14 cellular contexts compared by ENCODE assay signal in the genomic region with DNA sequence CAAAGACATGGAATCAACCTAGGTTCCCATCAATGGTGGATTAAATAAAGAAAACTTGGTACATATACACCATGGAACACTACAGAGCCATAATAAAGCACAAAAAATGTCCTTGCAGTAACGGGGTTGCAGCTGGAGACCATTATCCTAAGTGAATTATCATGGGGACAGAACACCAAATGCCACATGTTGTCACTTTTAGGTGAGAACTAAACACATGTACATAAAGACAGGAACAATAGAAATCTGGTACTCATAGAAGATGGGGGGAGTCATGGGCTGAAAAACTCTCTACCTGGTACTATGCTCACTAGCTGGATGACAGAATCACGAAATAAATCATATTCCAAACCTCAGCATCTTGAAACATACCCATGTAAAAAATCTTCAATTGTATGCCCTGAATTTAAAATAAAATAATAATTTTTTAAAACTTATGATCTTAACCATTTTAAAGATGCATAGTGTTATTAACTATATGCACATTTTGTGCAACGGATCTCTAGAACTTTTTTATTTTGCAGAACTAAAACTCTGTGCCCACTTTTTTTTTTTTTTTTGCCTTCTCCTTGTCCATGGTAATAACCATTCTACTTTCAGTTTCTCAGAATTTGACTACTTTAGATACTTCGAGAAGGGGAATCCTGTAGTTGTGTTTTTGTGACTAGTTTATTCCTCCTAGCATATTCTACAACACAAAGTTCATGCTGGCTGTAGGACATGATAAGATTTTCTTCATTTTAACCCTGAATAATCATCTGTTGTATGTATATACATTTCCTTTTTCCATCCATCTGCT.
DNase-seq lines count a peak whose midpoint lies in the region; ATAC-seq and TF ChIP-seq lines count a peak whose summit lies in the region.
"Had no signal": no experiment of that assay in that cellular context is flagged by ENCODE, and none has a peak within 500 bp of the region (broad histone marks: within the 10 kb centered on the region; RNA-seq: fewer than 3 reads in every experiment).

No MANE protein-coding gene starts in this region.

- no peak overlapping the region for H3K4me2 ChIP-seq in mesenchymal stem cell (ENCODE audit: low read length, poor library complexity, severe bottlenecking)

- intact Hi-C loops in esophagus muscularis mucosa (cut with DNase I) = no loop called here

- no peak overlapping the region for H2BK120ac ChIP-seq in mesenchymal stem cell (ENCODE audit: low read depth, low read length)

- H3K23ac ChIP-seq in mesenchymal stem cell (ENCODE audit: low read length in 2 of 2) = no peak overlapping the region

- H2BK15ac ChIP-seq in mesenchymal stem cell (ENCODE audit: low read depth, poor library complexity, severe bottlenecking) = no peak overlapping the region

- H3K27ac ChIP-seq in esophagus muscularis mucosa (replicated peaks in 1 of 4) (no peak overlapping the region), mesenchymal stem cell (ENCODE audit: low read length, poor library complexity, severe bottlenecking) (no peak overlapping the region)
- H3K27ac ChIP-seq: SJCRH30 had no signal

- H3K9ac ChIP-seq in mesenchymal stem cell (ENCODE audit: low read length) = no peak overlapping the region

- no peak for DNase-seq in esophagus muscularis mucosa (ENCODE audit: extremely low spot score)
- DNase-seq in MG63 = no peak
- no peak for DNase-seq in mesenchymal stem cell
- DNase-seq in NCI-H226 = no peak
- DNase-seq: caudate nucleus; EL; HCEC 1CT; SJCRH30; stimulated activated CD4-positive, alpha-beta T cell treated with anti-CD3 and anti-CD28 coated beads, Interleukin-12 subunit alpha, Interleukin-12 subunit beta, amount 100 ng/mL, for 4 hours had no signal

- WGBS in esophagus muscularis mucosa = 85% methylated on average over 4 of the region's 4 CpGs
- WGBS in mesenchymal stem cell = 100% methylated on average over 2 of the region's 4 CpGs

- no peak overlapping the region for H4K91ac ChIP-seq in mesenchymal stem cell (ENCODE audit: low read length)

- H3K9me3 ChIP-seq in esophagus muscularis mucosa (no peaks in the 10 kb centered on the region), MG63 (no peaks in the 10 kb centered on the region), mesenchymal stem cell (ENCODE audit: control insufficient read depth, low read length) (no peaks in the 10 kb centered on the region)
- H3K9me3 ChIP-seq: SJCRH30 had no signal

- peak overlapping the region; percentile 70 for H3K27ac Mint-ChIP-seq in activated naive CD8-positive, alpha-beta T cell
- H3K27ac Mint-ChIP-seq: mesothelial cell of epicardium had no signal

- no peak for TF ChIP-seq CTCF in esophagus muscularis mucosa (IDR thresholded peaks at IDR 0.05)

- no peak for TF ChIP-seq POLR2A in esophagus muscularis mucosa (IDR thresholded peaks at IDR 0.05; ENCODE audit: low read depth)

- H3K36me3 ChIP-seq in esophagus muscularis mucosa = no peaks in the 10 kb centered on the region
- H3K36me3 ChIP-seq in MG63 = no peaks in the 10 kb centered on the region
- H3K36me3 ChIP-seq in mesenchymal stem cell (ENCODE audit: control insufficient read depth in 1 of 2, insufficient read depth in 2 of 2, low read depth in 1 of 2, low read length in 2 of 2) = no peaks in the 10 kb centered on the region
- H3K36me3 ChIP-seq: SJCRH30 had no signal

- no peak overlapping the region for H3K14ac ChIP-seq in mesenchymal stem cell (ENCODE audit: low read length in 2 of 2)

- H2BK5ac ChIP-seq in mesenchymal stem cell (ENCODE audit: low read depth, low read length, poor library complexity, severe bottlenecking) = no peak overlapping the region

- no peak overlapping the region for H4K8ac ChIP-seq in mesenchymal stem cell (ENCODE audit: low read length)

- TF ChIP-seq EP300 in esophagus muscularis mucosa (IDR thresholded peaks at IDR 0.05) = no peak

- H2AK5ac ChIP-seq in mesenchymal stem cell (ENCODE audit: low read length, severe bottlenecking) = no peak overlapping the region

- H3K4me3 ChIP-seq in esophagus muscularis mucosa (no peak overlapping the region), MG63 (no peak overlapping the region), mesenchymal stem cell (ENCODE audit: insufficient read depth in 1 of 2, low read depth in 1 of 2, low read length in 2 of 2) (no peak overlapping the region)
- H3K4me3 ChIP-seq: SJCRH30 had no signal

- H3K36me3 Mint-ChIP-seq in activated naive CD8-positive, alpha-beta T cell = peaks cover 9% of the 10 kb centered on the region
- H3K36me3 Mint-ChIP-seq: mesothelial cell of epicardium had no signal

- no peaks in the 10 kb centered on the region for H3K27me3 ChIP-seq in esophagus muscularis mucosa
- H3K27me3 ChIP-seq in MG63 = no peaks in the 10 kb centered on the region
- no peaks in the 10 kb centered on the region for H3K27me3 ChIP-seq in mesenchymal stem cell (ENCODE audit: control insufficient read depth in 1 of 2, insufficient read depth in 1 of 2, low read length in 2 of 2)
- H3K27me3 ChIP-seq: SJCRH30 had no signal

- H3K4me1 ChIP-seq in esophagus muscularis mucosa = peaks cover 0 to 13% (median 7%) of the 10 kb centered on the region in 4 donors
- H3K4me1 ChIP-seq in mesenchymal stem cell (ENCODE audit: control insufficient read depth, insufficient read depth, low read depth, low read length) = no peaks in the 10 kb centered on the region

- H3K79me1 ChIP-seq in mesenchymal stem cell (replicated peaks; ENCODE audit: low read length, poor library complexity, severe bottlenecking) = no peaks in the 10 kb centered on the region

- H3K18ac ChIP-seq in mesenchymal stem cell (ENCODE audit: low read depth in 1 of 2, low read length in 2 of 2) = no peak overlapping the region

- no peak overlapping the region for H2AFZ ChIP-seq in mesenchymal stem cell (ENCODE audit: low read depth, low read length)

- no peak overlapping the region for H2BK12ac ChIP-seq in mesenchymal stem cell (ENCODE audit: low read length in 2 of 2)

- H3K4ac ChIP-seq in mesenchymal stem cell (ENCODE audit: low read depth in 1 of 2, low read length in 2 of 2) = no peak overlapping the region

- H3K27me3 Mint-ChIP-seq in activated naive CD8-positive, alpha-beta T cell = no peaks in the 10 kb centered on the region

- peak overlapping the region; percentile 45 for H3K4me3 Mint-ChIP-seq in activated naive CD8-positive, alpha-beta T cell
- H3K4me3 Mint-ChIP-seq: mesothelial cell of epicardium had no signal

- H3K4me1 Mint-ChIP-seq in activated naive CD8-positive, alpha-beta T cell (ENCODE audit: low read depth) = peaks cover 26% of the 10 kb centered on the region

- peak; percentile 53 for ATAC-seq in GM18520 (IDR thresholded peaks at IDR 0.05; ENCODE audit: unreplicated experiment)
- peak; percentile 78 for ATAC-seq in GM21360 (IDR thresholded peaks at IDR 0.05; ENCODE audit: unreplicated experiment)
- peak; percentile 53 for ATAC-seq in HG03097 (IDR thresholded peaks at IDR 0.05; ENCODE audit: low FRiP score, unreplicated experiment)

- peaks cover 4% of the 10 kb centered on the region for H3K9me3 Mint-ChIP-seq in activated naive CD8-positive, alpha-beta T cell (ENCODE audit: low read depth)
